Comparison of ENCODE assay signal across 22 cellular contexts in genomic region chr4:108383157-108383556, GRCh38.
DNase-seq lines count a peak whose midpoint lies in the region; ATAC-seq and TF ChIP-seq lines count a peak whose summit lies in the region.
"Had no signal": no experiment of that assay in that cellular context is flagged by ENCODE, and none has a peak within 500 bp of the region (broad histone marks: within the 10 kb centered on the region; RNA-seq: fewer than 3 reads in every experiment).

No MANE protein-coding gene starts in this region.

- H3K9ac ChIP-seq in BLaER1 (no peak overlapping the region), DND-41 (ENCODE audit: low read depth, low read length) (no peak overlapping the region)

- TF ChIP-seq EP300 in esophagus muscularis mucosa (IDR thresholded peaks at IDR 0.05): no peak

- H3K4me1 ChIP-seq in BLaER1 (peaks cover 38% of the 10 kb centered on the region), DND-41 (ENCODE audit: insufficient read depth, low read length) (peaks cover 34% of the 10 kb centered on the region), esophagus muscularis mucosa (no peaks in the 10 kb centered on the region)
- H3K4me1 ChIP-seq: A549, Caco-2, HAP-1 had no signal

- H3K36me3 ChIP-seq in BLaER1 (no peaks in the 10 kb centered on the region), DND-41 (ENCODE audit: insufficient read depth, low read length) (no peaks in the 10 kb centered on the region), esophagus muscularis mucosa (no peaks in the 10 kb centered on the region)
- H3K36me3 ChIP-seq: BE2C, HAP-1 had no signal

- intact Hi-C loops in esophagus muscularis mucosa (cut with DNase I): no loop called here

- H3K4me3 Mint-ChIP-seq in nephron progenitor cell: no peak overlapping the region
- H3K4me3 Mint-ChIP-seq: CD4-positive, CD25-positive, alpha-beta regulatory T cell; CD8-positive, alpha-beta T cell; HFFc6 had no signal

- no peak for TF ChIP-seq POLR2A in esophagus muscularis mucosa (IDR thresholded peaks at IDR 0.05; ENCODE audit: low read depth)

- H3K4me3 ChIP-seq in BLaER1 (no peak overlapping the region), DND-41 (ENCODE audit: low read depth in 1 of 2, low read length in 2 of 2) (no peak overlapping the region), esophagus muscularis mucosa (no peak overlapping the region)
- H3K4me3 ChIP-seq: A549, HAP-1 had no signal

- H3K79me2 ChIP-seq in DND-41 (ENCODE audit: insufficient read depth, low read length): no peaks in the 10 kb centered on the region

- H3K4me2 ChIP-seq in BLaER1: peak overlapping the region; percentile 69
- H3K4me2 ChIP-seq in DND-41 (ENCODE audit: insufficient read depth, low read length): no peak overlapping the region; the same call in 1 of the 2 replicates
- H3K4me2 ChIP-seq: A549 had no signal

- H3K36me3 Mint-ChIP-seq in nephron progenitor cell (ENCODE audit: low read depth): no peaks in the 10 kb centered on the region
- H3K36me3 Mint-ChIP-seq: CD4-positive, CD25-positive, alpha-beta regulatory T cell; CD8-positive, alpha-beta T cell had no signal

- TF ChIP-seq CTCF in DND-41 (IDR thresholded peaks at IDR 0.05; ENCODE audit: borderline replicate concordance, extremely low read depth, low read length, poor library complexity, severe bottlenecking): no peak
- TF ChIP-seq CTCF in esophagus muscularis mucosa (IDR thresholded peaks at IDR 0.05): no peak
- no peak for TF ChIP-seq CTCF in nephron progenitor cell (IDR thresholded peaks at IDR 0.05)

- H3K9me3 ChIP-seq in BLaER1 (no peaks in the 10 kb centered on the region), DND-41 (ENCODE audit: insufficient read depth, low read length, severe bottlenecking) (no peaks in the 10 kb centered on the region), esophagus muscularis mucosa (no peaks in the 10 kb centered on the region)
- H3K9me3 ChIP-seq: A549, BE2C, Caco-2, HAP-1 had no signal

- DNase-seq in DND-41 (peak; percentile 56), esophagus muscularis mucosa (ENCODE audit: extremely low spot score) (peak; percentile 68), nephron progenitor cell (no peak), RPMI8226 (no peak), NCI-H2081 (lab: John Stamatoyannopoulos, UW) (no peak), kidney glomerular epithelial cell (lab: John Stamatoyannopoulos, UW) (no peak)
- DNase-seq: 8988T; ACHN; AML-193; BE2C; Caco-2; CD4-positive, CD25-positive, alpha-beta regulatory T cell; CD8-positive, alpha-beta T cell; DMS153; EL; GDM1; GOT3; HFFc6 had no signal

- H3K27ac ChIP-seq in BLaER1: no peak overlapping the region
- H3K27ac ChIP-seq in DND-41 (ENCODE audit: low read length): peak overlapping the region; percentile 10
- H3K27ac ChIP-seq in esophagus muscularis mucosa (replicated peaks in 1 of 4): no peak overlapping the region
- H3K27ac ChIP-seq: A549, C4-2B had no signal

- H4K20me1 ChIP-seq in BLaER1 (no peaks in the 10 kb centered on the region), DND-41 (ENCODE audit: insufficient read depth, low read length) (no peaks in the 10 kb centered on the region)

- H3K9me3 Mint-ChIP-seq in nephron progenitor cell: peaks cover 14% of the 10 kb centered on the region
- H3K9me3 Mint-ChIP-seq: CD8-positive, alpha-beta T cell; HFFc6 had no signal

- H2AFZ ChIP-seq in DND-41 (ENCODE audit: low read depth, low read length): peak overlapping the region; percentile 14; the same call in 1 of the 2 replicates

- H3K27me3 ChIP-seq in BLaER1: no peaks in the 10 kb centered on the region
- H3K27me3 ChIP-seq in DND-41 (ENCODE audit: insufficient read depth, low read length, poor library complexity): no peaks in the 10 kb centered on the region
- peaks cover 0 to 6% (median 0%) of the 10 kb centered on the region in 4 donors for H3K27me3 ChIP-seq in esophagus muscularis mucosa
- H3K27me3 ChIP-seq: BE2C had no signal

- 83% methylated on average over 4 of the region's 4 CpGs for WGBS in esophagus muscularis mucosa

- H3K27me3 Mint-ChIP-seq in nephron progenitor cell (ENCODE audit: low read depth, poor library complexity): peaks cover 6% of the 10 kb centered on the region

- ATAC-seq in DND-41 (ENCODE audit: insufficient read depth, low read depth): peak; percentile 83
- ATAC-seq: A549; CD8-positive, alpha-beta T cell had no signal

- peaks cover 38% of the 10 kb centered on the region for H3K4me1 Mint-ChIP-seq in nephron progenitor cell

- peak overlapping the region; percentile 10 for H3K27ac Mint-ChIP-seq in nephron progenitor cell
- H3K27ac Mint-ChIP-seq: CD8-positive, alpha-beta T cell; HFFc6 had no signal

Comparison
In these comparisons a context has a peak if more than half of its experiments do, and no peak if none do; other contexts are left out.
1. DNase-seq: peak in DND-41 (single experiment) and esophagus muscularis mucosa (single experiment); none in nephron progenitor cell (single experiment), RPMI8226 (single experiment), NCI-H2081 (0 of 2) and kidney glomerular epithelial cell (single experiment).